10 cellular contexts compared by ENCODE assay signal in the genomic region with DNA sequence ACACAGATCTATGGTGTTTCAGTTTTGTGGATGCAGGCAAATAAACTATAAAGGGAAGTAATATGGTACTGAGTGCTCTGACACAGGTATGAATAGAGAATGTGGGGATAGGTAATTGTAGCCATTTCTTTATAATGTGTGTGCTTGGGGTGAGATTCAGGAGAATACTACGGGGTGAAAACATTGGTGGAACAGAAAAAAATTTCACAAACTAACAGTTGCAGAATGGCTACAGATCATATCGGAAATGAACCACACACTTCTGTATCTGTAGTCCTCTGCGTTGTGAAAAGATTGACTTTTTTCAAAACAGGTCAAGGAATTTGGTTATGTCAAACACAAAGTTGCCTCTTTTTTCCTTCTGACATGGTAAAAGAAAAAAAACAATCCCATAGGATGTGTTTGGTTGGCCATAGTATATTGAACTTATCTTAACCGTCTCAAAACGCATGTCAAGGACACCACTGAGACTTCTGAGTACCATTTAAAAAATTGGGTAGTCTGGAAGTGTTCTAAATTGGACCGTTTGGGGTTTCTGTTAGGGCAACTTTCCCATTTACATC. TPM values are rescaled to one million over a fixed set of nuclear protein-coding genes. Genes with fewer than 3 reads are reported as not detected.
A peak's percentile ranks its signal among the peaks of the same experiment; 100 is the strongest.
DNase-seq lines count a peak whose midpoint lies in the region; ATAC-seq and TF ChIP-seq lines count a peak whose summit lies in the region.
"Had no signal": no experiment of that assay in that cellular context is flagged by ENCODE, and none has a peak within 500 bp of the region (broad histone marks: within the 10 kb centered on the region; RNA-seq: fewer than 3 reads in every experiment).

No MANE protein-coding gene starts in this region.

- no peak for DNase-seq in H9
- no peak for DNase-seq in astrocyte of the cerebellum (ENCODE audit: low read depth)
- DNase-seq in naive thymus-derived CD8-positive, alpha-beta T cell, result peak in 1 of 10 donors; percentile 6
- no peak for DNase-seq in hepatic stellate cell (ENCODE audit: low spot score)
- DNase-seq in head of caudate nucleus, result no peak
- no peak for DNase-seq in 8988T
- DNase-seq: DMS153; stimulated activated CD4-positive, alpha-beta T cell treated with anti-CD3 and anti-CD28 coated beads, Interleukin-12 subunit alpha, Interleukin-12 subunit beta, amount 100 ng/mL, for 4 hours had no signal

- no peak overlapping the region for H4K8ac ChIP-seq in H9 (replicated peaks; ENCODE audit: insufficient read length, low read depth, low read length)

- no peak overlapping the region for H2BK15ac ChIP-seq in H9 (ENCODE audit: low read depth, low read length)

- H3K27me3 Mint-ChIP-seq in H9 (ENCODE audit: low read depth), result peaks cover 11% of the 10 kb centered on the region
- H3K27me3 Mint-ChIP-seq in naive thymus-derived CD8-positive, alpha-beta T cell, result no peaks in the 10 kb centered on the region

- H2BK5ac ChIP-seq in H9 (ENCODE audit: insufficient read length, low read length), result no peak overlapping the region

- H3K4me1 ChIP-seq in ACC112 (ENCODE audit: control insufficient read depth, insufficient read depth, low read length, unreplicated experiment) (peaks cover 28% of the 10 kb centered on the region), H9 (ENCODE audit: insufficient read depth, low read length) (no peaks in the 10 kb centered on the region; the same call in 1 of the 2 replicates)

- H3K27ac ChIP-seq in ACC112 (ENCODE audit: low read depth, low read length) (no peak overlapping the region), H9 (ENCODE audit: insufficient read length, low read depth, low read length) (no peak overlapping the region)

- no CpG with 5 or more reads among the region's 6 CpGs for WGBS in H9 (ENCODE audit: extremely low coverage, insufficient read length, low lambda C conversion rate)

- H3K23ac ChIP-seq in H9 (ENCODE audit: insufficient read length, low read depth, low read length), result no peak overlapping the region

- no peak for ATAC-seq in naive thymus-derived CD8-positive, alpha-beta T cell
- no peak for ATAC-seq in HG02852 (IDR thresholded peaks at IDR 0.05; ENCODE audit: unreplicated experiment)

- H3K4me3 Mint-ChIP-seq in H9, result peak overlapping the region; percentile 84 to 95
- peak overlapping the region; percentile 90 to 100 (median 96) for H3K4me3 Mint-ChIP-seq in naive thymus-derived CD8-positive, alpha-beta T cell

- H3K9ac ChIP-seq in H9 (ENCODE audit: extremely low read depth, insufficient read length, low read length), result no peak overlapping the region

- H2BK20ac ChIP-seq in H9 (ENCODE audit: low read depth, low read length, poor library complexity, severe bottlenecking), result no peak overlapping the region

- peak overlapping the region; percentile 73 for H3K4me2 ChIP-seq in H9 (ENCODE audit: insufficient read depth, insufficient read length, low read length)

- no peak overlapping the region for H2BK120ac ChIP-seq in H9 (ENCODE audit: low read depth, low read length, poor library complexity, severe bottlenecking)

- H4K5ac ChIP-seq in H9 (ENCODE audit: insufficient read length, low read depth, low read length), result no peak overlapping the region

- peak overlapping the region; percentile 80 for H2AFZ ChIP-seq in ACC112 (ENCODE audit: low read length, unreplicated experiment)
- H2AFZ ChIP-seq in H9 (ENCODE audit: low read length), result no peak overlapping the region

- peak overlapping the region; percentile 84 for H3K4me3 ChIP-seq in ACC112 (ENCODE audit: low read depth, low read length)
- peak overlapping the region; percentile 70 for H3K4me3 ChIP-seq in astrocyte of the cerebellum (ENCODE audit: low read depth, low read length)

- no peak overlapping the region for H3K14ac ChIP-seq in H9 (ENCODE audit: insufficient read depth, low read length)

- POLR2A ChIA-PET in naive thymus-derived CD8-positive, alpha-beta T cell (lab: Charles Lee), result interaction anchor here (0.7 to 4.5 kb wide), 7 partner anchors 11 to 316 kb away, joined by 3 to 30 read pairs (median 3); a partner anchor contains a TSS

- no peaks in the 10 kb centered on the region for H4K20me1 ChIP-seq in H9 (ENCODE audit: control insufficient read depth, insufficient read depth, insufficient read length)

- peaks cover 14 to 15% of the 10 kb centered on the region in 2 experiments for H3K4me1 Mint-ChIP-seq in H9
- peaks cover 8 to 45% (median 40%) of the 10 kb centered on the region in 4 donors for H3K4me1 Mint-ChIP-seq in naive thymus-derived CD8-positive, alpha-beta T cell

- H3K4ac ChIP-seq in H9 (ENCODE audit: low read depth, low read length), result no peak overlapping the region

- no peak overlapping the region for H2AK5ac ChIP-seq in H9 (ENCODE audit: insufficient read length, low read length)

- H2BK12ac ChIP-seq in H9 (ENCODE audit: insufficient read length, low read depth, low read length), result no peak overlapping the region

- TF ChIP-seq CTCF in H9 (conservative IDR thresholded peaks at IDR 0.05) (no peak), astrocyte of the cerebellum (IDR thresholded peaks at IDR 0.05; ENCODE audit: low read depth, low read length, missing control alignments) (no peak)

- no peaks in the 10 kb centered on the region for H3K9me3 Mint-ChIP-seq in H9
- H3K9me3 Mint-ChIP-seq in naive thymus-derived CD8-positive, alpha-beta T cell, result no peaks in the 10 kb centered on the region

- H3K27me3 ChIP-seq in ACC112 (ENCODE audit: insufficient read depth, low read length) (no peaks in the 10 kb centered on the region), H9 (ENCODE audit: insufficient read depth, low read length) (no peaks in the 10 kb centered on the region)

- no peak overlapping the region for H3T11ph ChIP-seq in H9 (ENCODE audit: low read length)

- in situ Hi-C loops in astrocyte of the cerebellum (cut with HindIII; ENCODE audit: low sequenced_read_pairs), result no loop called here

- no peak overlapping the region for H3K27ac Mint-ChIP-seq in H9
- H3K27ac Mint-ChIP-seq in naive thymus-derived CD8-positive, alpha-beta T cell, result peak overlapping the region; percentile 95 to 99 (median 98)

- no peaks in the 10 kb centered on the region for H3K9me3 ChIP-seq in H9 (ENCODE audit: control insufficient read depth, low read depth, low read length)

- no peak overlapping the region for H3K18ac ChIP-seq in H9 (ENCODE audit: insufficient read length, low read depth, low read length)

- no peaks in the 10 kb centered on the region for H3K23me2 ChIP-seq in H9 (ENCODE audit: insufficient read length, low read depth, low read length, poor library complexity, severe bottlenecking)

- H3K79me1 ChIP-seq in H9 (ENCODE audit: insufficient read depth, low read depth, low read length, poor library complexity, severe bottlenecking), result no peaks in the 10 kb centered on the region

- H3K36me3 Mint-ChIP-seq in H9 (ENCODE audit: insufficient read depth in 1 of 3, low read depth in 3 of 3), result peaks cover 3 to 10% (median 10%) of the 10 kb centered on the region in 3 experiments; a peak in 5 of 7 replicates
- H3K36me3 Mint-ChIP-seq in naive thymus-derived CD8-positive, alpha-beta T cell, result peaks cover 0 to 9% (median 2%) of the 10 kb centered on the region in 3 donors

- peaks cover 2% of the 10 kb centered on the region for H3K36me3 ChIP-seq in ACC112 (ENCODE audit: insufficient read depth, low read length)

- H3K56ac ChIP-seq in H9 (ENCODE audit: insufficient read length, low read depth, low read length), result no peak overlapping the region

- peaks cover 34% of the 10 kb centered on the region for H3K79me2 ChIP-seq in ACC112 (ENCODE audit: control insufficient read depth, insufficient read depth, low read length, unreplicated experiment)
- H3K79me2 ChIP-seq in H9 (ENCODE audit: insufficient read depth, low read length), result peaks cover 16% of the 10 kb centered on the region; the same call in 1 of the 2 replicates

- no peak overlapping the region for H4K91ac ChIP-seq in H9 (ENCODE audit: insufficient read length, low read depth, low read length)

- intact Hi-C loops in head of caudate nucleus (cut with DNase I), result loop anchor here (5.0 kb wide), 2 partner anchors 63 to 313 kb away; a partner anchor contains a TSS

RNA-seq across cellular contexts. Expression of a gene that starts 1.1 kb away (rescaled TPM):
- 62.5 and 63.7 TPM in 2 replicates for total RNA-seq in H9 (2021)
- total RNA-seq in naive thymus-derived CD8-positive, alpha-beta T cell, result 10 to 100 TPM; 63.4 to 63.5 TPM
- 10 to 100 TPM; 50.5 to 67.0 (median 55.0) TPM for polyA plus RNA-seq in naive thymus-derived CD8-positive, alpha-beta T cell

RNA-seq across cellular contexts. Expression of a gene that starts 15.5 kb away (rescaled TPM):
- total RNA-seq in H9 (2021), result 7.8 and 10.1 TPM in 2 replicates
- 10 to 100 TPM; 14.7 to 15.9 TPM for total RNA-seq in naive thymus-derived CD8-positive, alpha-beta T cell
- polyA plus RNA-seq in naive thymus-derived CD8-positive, alpha-beta T cell, result 10 to 100 TPM in 1 of 3 donors, 1 to 10 TPM in 2; 7.0 to 12.8 (median 9.4) TPM

Comparison
In these comparisons a context has a peak if more than half of its experiments do, and no peak if none do; other contexts are left out.
1. H3K27ac Mint-ChIP-seq: peak in naive thymus-derived CD8-positive, alpha-beta T cell (10 of 10); none in H9 (0 of 3).